23 cellular contexts compared by ENCODE assay signal in the genomic region with DNA sequence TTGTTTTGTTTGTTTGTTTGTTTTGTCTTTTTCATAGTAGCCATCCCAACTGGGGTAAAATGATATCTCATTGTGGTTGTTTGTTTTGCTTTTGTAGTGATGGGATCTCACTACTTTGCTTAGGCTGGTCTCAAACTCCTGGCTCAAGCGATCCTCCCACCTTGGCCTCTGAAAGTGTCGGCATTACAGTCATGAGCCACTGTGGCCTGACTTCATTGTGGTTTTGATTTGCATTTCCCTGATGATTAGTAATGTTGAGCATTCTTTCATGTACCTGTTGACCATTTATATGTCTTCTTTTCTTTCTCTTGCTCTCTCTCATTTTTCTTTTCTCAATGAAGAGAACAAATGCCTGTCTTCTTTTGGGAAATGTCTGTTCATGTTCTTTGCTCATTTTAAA. TPM values are rescaled to one million over a fixed set of nuclear protein-coding genes. Genes with fewer than 3 reads are reported as not detected.
"Had no signal": no experiment of that assay in that cellular context is flagged by ENCODE, and none has a peak within 500 bp of the region (broad histone marks: within the 10 kb centered on the region; RNA-seq: fewer than 3 reads in every experiment).

No MANE protein-coding gene starts in this region.

- H3K4me2 ChIP-seq: neural progenitor cell had no signal

- H3K27me3 ChIP-seq: heart left ventricle, ovary, right atrium auricular region, sigmoid colon had no signal

- FAIRE-seq: endometrium, frontal cortex, islet of Langerhans had no signal

- H3K4me3 ChIP-seq: coronary artery, heart left ventricle, neural progenitor cell, ovary, right atrium auricular region, sigmoid colon, skin epidermis had no signal

- H3K4me1 Mint-ChIP-seq: neural progenitor cell had no signal

- H3K27ac ChIP-seq: coronary artery, heart left ventricle, neural progenitor cell, ovary, right atrium auricular region, sigmoid colon, skin epidermis had no signal

- H3K36me3 Mint-ChIP-seq: neural progenitor cell had no signal

- H3K4me1 ChIP-seq: heart left ventricle, neural progenitor cell, right atrium auricular region, sigmoid colon had no signal

- DNase-seq: effector memory CD4-positive, alpha-beta T cell; heart left ventricle; hippocampal formation; kidney glomerular epithelial cell; nucleus accumbens; ovary; sigmoid colon; stimulated activated CD4-positive, alpha-beta T cell treated with anti-CD3 and anti-CD28 coated beads, Interleukin-2, amount 100 ng/mL, for 24 hours; stimulated activated CD4-positive, alpha-beta T cell treated with anti-CD3 and anti-CD28 coated beads, Interleukin-4, amount 100 ng/mL, for 4 hours; stimulated activated naive CD4-positive, alpha-beta T cell treated with Interleukin-2 at 50 U/mL for 16 hours; trophoblast cell had no signal

- H3K4me3 Mint-ChIP-seq: natural killer cell treated with Interleukin-12 subunit alpha and Interleukin-12 subunit beta and Interleukin-15 and Interleukin-18, amount 100 ng/mL, for 72 hours; neural progenitor cell had no signal

- H3K9me3 Mint-ChIP-seq: natural killer cell treated with Interleukin-12 subunit alpha and Interleukin-12 subunit beta and Interleukin-15 and Interleukin-18, amount 100 ng/mL, for 72 hours; neural progenitor cell had no signal

- H3K9ac ChIP-seq: neural progenitor cell had no signal

- H3K36me3 ChIP-seq: heart left ventricle, neural progenitor cell, ovary, right atrium auricular region, sigmoid colon had no signal

- H3K27ac Mint-ChIP-seq: natural killer cell treated with Interleukin-12 subunit alpha and Interleukin-12 subunit beta and Interleukin-15 and Interleukin-18, amount 100 ng/mL, for 72 hours; neural progenitor cell had no signal

RNA-seq across cellular contexts. Expression of a gene that starts 30.8 kb away (rescaled TPM):
- total RNA-seq: fibroblast of lung, glomerular endothelial cell, lung microvascular endothelial cell, myocyte had no signal
- polyA plus RNA-seq: fibroblast of lung had no signal
